ENCODE assay signal across 29 cellular contexts in genomic region chr9:32345243-32345642, GRCh38. TPM values are rescaled to one million over a fixed set of nuclear protein-coding genes. Genes with fewer than 3 reads are reported as not detected.
A peak's percentile ranks its signal among the peaks of the same experiment; 100 is the strongest.
DNase-seq lines count a peak whose midpoint lies in the region; ATAC-seq, FAIRE-seq and TF ChIP-seq lines count a peak whose summit lies in the region.
"Had no signal": no experiment of that assay in that cellular context is flagged by ENCODE, and none has a peak within 500 bp of the region (broad histone marks: within the 10 kb centered on the region; RNA-seq: fewer than 3 reads in every experiment).

No MANE protein-coding gene starts in this region.

- FAIRE-seq in H1 (lab: Jason Lieb, UNC): peak; percentile 96
- FAIRE-seq: endothelial cell of umbilical vein, GM12892, K562, urothelium cell line had no signal

- H3K79me2 ChIP-seq in DND-41 (ENCODE audit: insufficient read depth, low read length): no peaks in the 10 kb centered on the region
- H3K79me2 ChIP-seq in H1 (ENCODE audit: control insufficient read depth in 1 of 2, insufficient read depth in 2 of 2, low read length in 2 of 2): no peaks in the 10 kb centered on the region

- POLR2A ChIA-PET in H1 (lab: Charles Lee; ENCODE audit: partially characterized antibody): interaction anchor here (0.8 to 1.6 kb wide), 3 partner anchors 24 to 534 kb away, joined by 3 to 4 read pairs (median 4); no protein-coding TSS in a partner anchor

- H3K23me2 ChIP-seq in H1 (ENCODE audit: low read depth, low read length): peaks cover 2% of the 10 kb centered on the region; the same call in 1 of the 2 replicates

- H3K4me1 ChIP-seq in DND-41 (ENCODE audit: insufficient read depth, low read length): peaks cover 12% of the 10 kb centered on the region
- H3K4me1 ChIP-seq in HUES48 (ENCODE audit: control insufficient read depth, insufficient read depth, low read length): peaks cover 40% of the 10 kb centered on the region
- peaks cover 9 to 25% (median 16%) of the 10 kb centered on the region in 4 experiments for H3K4me1 ChIP-seq in H1 (replicated peaks in 1 of 4; ENCODE audit: control insufficient read depth in 3 of 4, insufficient read depth in 4 of 4, low read length in 3 of 4)
- H3K4me1 ChIP-seq: gastroesophageal sphincter, left ventricle myocardium inferior, right lobe of liver had no signal

- H3K14ac ChIP-seq in H1 (ENCODE audit: insufficient read length): no peak overlapping the region

- 7% methylated on average over 5 of the region's 5 CpGs; no CpG with 5 or more reads in 1 of the 2 experiments for WGBS in H1 (ENCODE audit: extremely low coverage in 1 of 2, insufficient coverage in 1 of 2, insufficient read length in 1 of 2, insufficient replicate concordance in 2 of 2, low coverage in 1 of 2, low lambda C conversion rate in 2 of 2, missing lambda C conversion rate in 1 of 2), 2 experiments

- peak overlapping the region; percentile 41 for H3K4ac ChIP-seq in H1 (replicated peaks; ENCODE audit: insufficient read length, low read depth, low read length)

- H2BK120ac ChIP-seq in H1 (replicated peaks; ENCODE audit: low read depth, low read length): no peak overlapping the region

- no peaks in the 10 kb centered on the region for H3K79me1 ChIP-seq in H1 (ENCODE audit: low read depth, low read length)

- H3K9ac ChIP-seq in DND-41 (ENCODE audit: low read depth, low read length): no peak overlapping the region
- H3K9ac ChIP-seq in HUES48 (ENCODE audit: low read depth, low read length): peak overlapping the region; percentile 74
- H3K9ac ChIP-seq in H1 (replicated peaks in 1 of 4; ENCODE audit: extremely low read depth in 1 of 4, low read depth in 3 of 4, low read length in 3 of 4): peak overlapping the region in 3 of 4 experiments; percentile 36 to 70 (median 47); a peak in 3 of 7 replicates

- peak overlapping the region; percentile 99 for H2BK5ac ChIP-seq in H1 (ENCODE audit: low read depth, low read length)

- H4K5ac ChIP-seq in H1 (ENCODE audit: insufficient read length, low read depth, low read length): no peak overlapping the region

- H3K36me3 ChIP-seq in DND-41 (ENCODE audit: insufficient read depth, low read length) (no peaks in the 10 kb centered on the region), HUES48 (ENCODE audit: control insufficient read depth, insufficient read depth, low read length) (no peaks in the 10 kb centered on the region), H1 (ENCODE audit: control insufficient read depth in 2 of 4, insufficient read depth in 4 of 4, low read length in 3 of 4) (no peaks in the 10 kb centered on the region)
- H3K36me3 ChIP-seq: gastroesophageal sphincter, left ventricle myocardium inferior, neutrophil, right lobe of liver, stomach had no signal

- H3K23ac ChIP-seq in H1 (ENCODE audit: insufficient read length): no peak overlapping the region

- peak in 1 of 2 experiments; percentile 50; a peak in 1 of 3 replicates for TF ChIP-seq POLR2A in H1 (IDR thresholded peaks at IDR 0.05; ENCODE audit: control extremely low read depth in 1 of 2, low read depth in 2 of 2, low read length in 2 of 2)

- H4K91ac ChIP-seq in H1 (replicated peaks; ENCODE audit: insufficient read length, low read length): peak overlapping the region; percentile 99

- peak overlapping the region; percentile 97; the same call in 1 of the 2 replicates for H2BK20ac ChIP-seq in H1 (ENCODE audit: low read length)

- H3K56ac ChIP-seq in H1 (replicated peaks; ENCODE audit: insufficient read length, low read depth, low read length): peak overlapping the region; percentile 87

- no peak overlapping the region for H4K8ac ChIP-seq in H1 (ENCODE audit: extremely low read depth, insufficient read depth, low read length)

- TF ChIP-seq EP300 in H1 (IDR thresholded peaks at IDR 0.05; ENCODE audit: borderline replicate concordance in 1 of 2, low read depth in 2 of 2, low read length in 2 of 2): peak in 1 of 2 experiments; percentile 98; a peak in 2 of 3 replicates

- H3K4me2 ChIP-seq in DND-41 (ENCODE audit: insufficient read depth, low read length): no peak overlapping the region
- H3K4me2 ChIP-seq in H1 (ENCODE audit: insufficient read depth in 1 of 2, low read depth in 2 of 2, low read length in 2 of 2): peak overlapping the region; percentile 76 to 77

- no peak overlapping the region for H3K4me3 ChIP-seq in DND-41 (ENCODE audit: low read depth in 1 of 2, low read length in 2 of 2)
- peak overlapping the region; percentile 51 for H3K4me3 ChIP-seq in HUES48 (ENCODE audit: low read depth, low read length)
- peak overlapping the region in 3 of 4 experiments; percentile 17 to 44 (median 26); a peak in 3 of 8 replicates for H3K4me3 ChIP-seq in H1 (ENCODE audit: extremely low read depth in 1 of 4, insufficient read depth in 2 of 4, low read depth in 3 of 4, low read length in 4 of 4)
- H3K4me3 ChIP-seq: gastroesophageal sphincter, K562, left ventricle myocardium inferior had no signal

- H3K18ac ChIP-seq in H1 (ENCODE audit: extremely low read depth, low read length): peak overlapping the region; percentile 91; the same call in 1 of the 2 replicates

- no peak overlapping the region for H2AK5ac ChIP-seq in H1 (ENCODE audit: low read depth, low read length)

- H3K27ac ChIP-seq in DND-41 (ENCODE audit: low read length) (no peak overlapping the region), HUES48 (ENCODE audit: low read depth, low read length) (peak overlapping the region; percentile 99), H1 (ENCODE audit: low read depth, low read length) (peak overlapping the region; percentile 78)
- H3K27ac ChIP-seq: gastroesophageal sphincter, left ventricle myocardium inferior, neutrophil, right lobe of liver, stomach had no signal

- H2AFZ ChIP-seq in DND-41 (ENCODE audit: low read depth, low read length) (peak overlapping the region; percentile 59), H1 (ENCODE audit: low read length) (no peak overlapping the region)

- TF ChIP-seq RAD21 in H1 (IDR thresholded peaks at IDR 0.05 in 1 of 2, conservative IDR thresholded peaks at IDR 0.05 in 1 of 2; ENCODE audit: low read depth in 2 of 2, low read length in 2 of 2): no peak

- H3K27me3 ChIP-seq in DND-41 (ENCODE audit: insufficient read depth, low read length, poor library complexity) (no peaks in the 10 kb centered on the region), HUES48 (ENCODE audit: control insufficient read depth, insufficient read depth, low read length) (no peaks in the 10 kb centered on the region), H1 (replicated peaks in 1 of 4; ENCODE audit: control insufficient read depth in 3 of 4, extremely low read depth in 1 of 4, insufficient read depth in 3 of 4, low read length in 3 of 4) (no peaks in the 10 kb centered on the region)
- H3K27me3 ChIP-seq: gastroesophageal sphincter, neutrophil, right lobe of liver, stomach had no signal

- ATAC-seq in DND-41 (ENCODE audit: insufficient read depth, low read depth) (no peak), GM21723 (IDR thresholded peaks at IDR 0.05; ENCODE audit: unreplicated experiment) (no peak)
- ATAC-seq: CD8-positive, alpha-beta T cell; gastroesophageal sphincter; K562; Panc1 had no signal

- CTCF ChIA-PET in H1 (lab: Charles Lee; ENCODE audit: partially characterized antibody): interaction anchor here (4.1 kb wide), 1 partner anchor 81 kb away, joined by 30 read pairs; no protein-coding TSS in a partner anchor

- H4K20me1 ChIP-seq in DND-41 (ENCODE audit: insufficient read depth, low read length) (no peaks in the 10 kb centered on the region), H1 (replicated peaks in 1 of 2; ENCODE audit: control insufficient read depth in 1 of 2, insufficient read depth in 2 of 2, low read length in 2 of 2) (no peaks in the 10 kb centered on the region)

- H2BK12ac ChIP-seq in H1 (ENCODE audit: low read depth, low read length): peak overlapping the region; percentile 98; the same call in 1 of the 2 replicates

- DNase-seq in DND-41 (no peak), H1 (ENCODE audit: low read depth in 1 of 2, low spot score in 2 of 2) (peak; percentile 61 to 62), iPS-NIHi7 (ENCODE audit: extremely low spot score) (peak; percentile 61), 8988T (no peak), foreskin melanocyte (no peak)
- no peak for DNase-seq in stimulated activated CD4-positive, alpha-beta T cell treated with anti-CD3 and anti-CD28 coated beads, Interleukin-2, amount 100 ng/mL, for 48 hours
- DNase-seq: activated CD4-positive, alpha-beta memory T cell treated with anti-CD3 and anti-CD28 coated beads for 36 hours; activated CD4-positive, alpha-beta T cell treated with anti-CD3 and anti-CD28 coated beads for 1 hour; activated CD8-positive, alpha-beta memory T cell treated with anti-CD3 and anti-CD28 coated beads, Interleukin-2, amount 50 U/mL, for 48 hours; activated naive CD4-positive, alpha-beta T cell treated with anti-CD3 and anti-CD28 coated beads, Interleukin-2, amount 50 U/mL, for 16 hours; CD8-positive, alpha-beta T cell; islet precursor cell; left ventricle myocardium inferior; NCI-H2081; NCI-H226; NCI-H526 treated with DMSO at 0.1 percent for 48 hours; right lobe of liver; SIG-M5; stimulated activated CD4-positive, alpha-beta T cell treated with anti-CD3 and anti-CD28 coated beads, Interleukin-4, amount 100 ng/mL, for 1 hour; stomach had no signal

- H2BK15ac ChIP-seq in H1 (ENCODE audit: low read length): no peak overlapping the region

- H3K9me3 ChIP-seq in DND-41 (ENCODE audit: insufficient read depth, low read length, severe bottlenecking) (no peaks in the 10 kb centered on the region), HUES48 (ENCODE audit: control insufficient read depth, insufficient read depth, low read length) (no peaks in the 10 kb centered on the region), H1 (ENCODE audit: insufficient read depth in 2 of 2, low read depth in 1 of 2, low read length in 1 of 2) (no peaks in the 10 kb centered on the region)
- H3K9me3 ChIP-seq: gastroesophageal sphincter, left ventricle myocardium inferior, neutrophil, right lobe of liver, stomach had no signal

- TF ChIP-seq CTCF in DND-41 (IDR thresholded peaks at IDR 0.05; ENCODE audit: borderline replicate concordance, extremely low read depth, low read length, poor library complexity, severe bottlenecking) (no peak), H1 (IDR thresholded peaks at IDR 0.05; ENCODE audit: control extremely low read depth in 1 of 3, insufficient read depth in 1 of 3, low read depth in 1 of 3, low read length in 3 of 3) (no peak)

TF ChIP-seq in H1, 55 proteins besides CTCF, POLR2A, EP300 and RAD21 (continues in another document):
- peak; percentile 42; the same call in 1 of the 2 replicates for TF ChIP-seq TAF1 (IDR thresholded peaks at IDR 0.05; ENCODE audit: low read depth, low read length)
- TF ChIP-seq BRCA1 (IDR thresholded peaks at IDR 0.05; ENCODE audit: low read depth, low read length): 0 out of 2 replicates have a peak, but pooled peaks have one; percentile 23

RNA-seq across cellular contexts. Expression of gene ACO1, which starts 39.2 kb away (rescaled TPM):
- total RNA-seq in H1 (2021; fragmentation: NEBNext Ultra II Directional; extraction: Animal tissue kit (Norgen Biotek cat#: 25700)): 45.4 and 49.8 TPM in 2 replicates
- 29.3 and 39.3 TPM in 2 replicates for polyA plus RNA-seq in H1 (2011; rRNA removed)
- polyA plus RNA-seq in H1 (2011; cell fraction: cytosol; rRNA removed): 38.9 TPM
- polyA plus RNA-seq in H1 (2011; cell fraction: nucleus; rRNA removed): 26.6 TPM
- 42.3 to 46.9 TPM (median 43.8 TPM) in 4 replicates for polyA plus RNA-seq in H1 (2012, experiment 1 of 2)
- 9.1 TPM for polyA plus RNA-seq in H1 (2012, experiment 2 of 2)
- 33.5 TPM for polyA plus RNA-seq in H1 (2013, experiment 1 of 2)
- polyA plus RNA-seq in H1 (2013, experiment 2 of 2): 32.2 TPM
- polyA minus RNA-seq in H1 (2011; rRNA and poly(A)+ RNA removed): 59.1 and 87.4 TPM in 2 replicates
- polyA minus RNA-seq in H1 (2011; cell fraction: cytosol; rRNA and poly(A)+ RNA removed): 18.2 TPM
- 21.0 TPM for polyA minus RNA-seq in H1 (2011; cell fraction: nucleus; rRNA and poly(A)+ RNA removed)

Comparison
In these comparisons a context has a peak if more than half of its experiments do, and no peak if none do; other contexts are left out.
1. DNase-seq: peak in H1 (2 of 2) and iPS-NIHi7 (single experiment); none in DND-41 (single experiment), 8988T (single experiment), foreskin melanocyte (single experiment) and stimulated activated CD4-positive, alpha-beta T cell treated with anti-CD3 and anti-CD28 coated beads, Interleukin-2, amount 100 ng/mL, for 48 hours (0 of 2).
2. H3K4me3 ChIP-seq: peak in HUES48 (single experiment) and H1 (3 of 4); none in DND-41 (0 of 2).